In genomic region chr9:37956423-37956820, GRCh38 we compare ENCODE assay signal across 20 cellular contexts. TPM values are rescaled to one million over a fixed set of nuclear protein-coding genes. Genes with fewer than 3 reads are reported as not detected.
DNase-seq lines count a peak whose midpoint lies in the region; ATAC-seq, FAIRE-seq and TF ChIP-seq lines count a peak whose summit lies in the region.
"Had no signal": no experiment of that assay in that cellular context is flagged by ENCODE, and none has a peak within 500 bp of the region (broad histone marks: within the 10 kb centered on the region; RNA-seq: fewer than 3 reads in every experiment).

No MANE protein-coding gene starts in this region.

- no peaks in the 10 kb centered on the region for H3K36me3 ChIP-seq in neuronal stem cell (replicated peaks in 1 of 2; ENCODE audit: control insufficient read depth in 2 of 2, insufficient read depth in 2 of 2, low read length in 2 of 2)
- peaks cover 0 to 37% (median 14%) of the 10 kb centered on the region in 4 donors for H3K36me3 ChIP-seq in esophagus muscularis mucosa
- H3K36me3 ChIP-seq in naive thymus-derived CD4-positive, alpha-beta T cell (ENCODE audit: control insufficient read depth in 2 of 3, insufficient read depth in 3 of 3, low read length in 3 of 3), result no peaks in the 10 kb centered on the region

- H3K23ac ChIP-seq in neuronal stem cell (ENCODE audit: low read depth, low read length, poor library complexity), result no peak overlapping the region

- peak overlapping the region; percentile 16 for H3K27ac ChIP-seq in angular gyrus (ENCODE audit: low read depth, low read length)
- H3K27ac ChIP-seq in neuronal stem cell (replicated peaks; ENCODE audit: low read length), result no peak overlapping the region
- H3K27ac ChIP-seq in esophagus muscularis mucosa (replicated peaks in 1 of 4), result no peak overlapping the region
- H3K27ac ChIP-seq in naive thymus-derived CD4-positive, alpha-beta T cell (ENCODE audit: low read depth, low read length), result no peak overlapping the region
- H3K27ac ChIP-seq: SJSA1 had no signal

- no CpG with 5 or more reads among the region's 5 CpGs for WGBS in neuronal stem cell (ENCODE audit: extremely low coverage in 2 of 2, insufficient read length in 2 of 2, insufficient replicate concordance in 1 of 2), 2 donors
- WGBS in esophagus muscularis mucosa, result 95% methylated on average over 4 of the region's 5 CpGs

- H4K8ac ChIP-seq in neuronal stem cell (ENCODE audit: low read depth, low read length), result no peak overlapping the region

- peak overlapping the region; percentile 64 for H2BK12ac ChIP-seq in neuronal stem cell (ENCODE audit: low read length)

- H3K9me3 Mint-ChIP-seq in naive thymus-derived CD4-positive, alpha-beta T cell, result no peaks in the 10 kb centered on the region
- H3K9me3 Mint-ChIP-seq: CD4-positive, alpha-beta memory T cell had no signal

- CTCF ChIA-PET in naive thymus-derived CD4-positive, alpha-beta T cell (lab: Charles Lee), result no interaction called here

- H3K4me2 ChIP-seq in neuronal stem cell (ENCODE audit: insufficient read depth, low read length, poor library complexity, severe bottlenecking), result no peak overlapping the region

- no peak overlapping the region for H2BK15ac ChIP-seq in neuronal stem cell (ENCODE audit: low read length)

- no peak overlapping the region for H3K4me3 Mint-ChIP-seq in naive thymus-derived CD4-positive, alpha-beta T cell
- H3K4me3 Mint-ChIP-seq: B cell; CD4-positive, alpha-beta memory T cell had no signal

- H3K79me1 ChIP-seq in neuronal stem cell (ENCODE audit: low read depth, low read length), result no peaks in the 10 kb centered on the region

- TF ChIP-seq EP300 in esophagus muscularis mucosa (IDR thresholded peaks at IDR 0.05), result no peak

- POLR2A ChIA-PET in naive thymus-derived CD4-positive, alpha-beta T cell (lab: Charles Lee), result no interaction called here

- no peak overlapping the region for H2BK120ac ChIP-seq in neuronal stem cell (ENCODE audit: low read depth, low read length)

- no peak for TF ChIP-seq POLR2A in esophagus muscularis mucosa (IDR thresholded peaks at IDR 0.05; ENCODE audit: low read depth)

- intact Hi-C loops in left cardiac atrium (cut with DNase I), result no loop called here
- intact Hi-C loops in Right ventricle myocardium inferior (cut with DNase I), result no loop called here
- intact Hi-C loops in esophagus muscularis mucosa (cut with DNase I), result no loop called here
- intact Hi-C loops in naive thymus-derived CD4-positive, alpha-beta T cell (cut with micrococcal nuclease), result no loop called here

- H2BK5ac ChIP-seq in neuronal stem cell (ENCODE audit: low read length), result no peak overlapping the region

- no peak overlapping the region for H3K4ac ChIP-seq in neuronal stem cell (ENCODE audit: low read length)

- peaks cover 0 to 19% (median 0%) of the 10 kb centered on the region in 7 donors for H3K4me1 Mint-ChIP-seq in naive thymus-derived CD4-positive, alpha-beta T cell

- H3K4me1 ChIP-seq in neuronal stem cell (ENCODE audit: control insufficient read depth in 2 of 2, insufficient read depth in 1 of 2, low read depth in 1 of 2, low read length in 2 of 2), result peaks cover 0 to 2% of the 10 kb centered on the region in 2 donors
- H3K4me1 ChIP-seq in esophagus muscularis mucosa, result peaks cover 21 to 40% (median 25%) of the 10 kb centered on the region in 4 donors
- H3K4me1 ChIP-seq in naive thymus-derived CD4-positive, alpha-beta T cell (ENCODE audit: control insufficient read depth in 2 of 2, insufficient read depth in 2 of 2, low read length in 2 of 2), result no peaks in the 10 kb centered on the region

- ATAC-seq in left cardiac atrium, result no peak
- ATAC-seq in Right ventricle myocardium inferior, result no peak
- no peak for ATAC-seq in naive thymus-derived CD4-positive, alpha-beta T cell

- H4K91ac ChIP-seq in neuronal stem cell (ENCODE audit: low read depth, low read length, poor library complexity), result no peak overlapping the region

- no peak overlapping the region for H3K27ac Mint-ChIP-seq in naive thymus-derived CD4-positive, alpha-beta T cell
- H3K27ac Mint-ChIP-seq: B cell; CD4-positive, alpha-beta memory T cell had no signal

- H3K9ac ChIP-seq in neuronal stem cell (ENCODE audit: low read depth, low read length, poor library complexity), result no peak overlapping the region

- DNase-seq in left cardiac atrium, result peak; percentile 8
- no peak for DNase-seq in Right ventricle myocardium inferior (ENCODE audit: missing footprints)
- DNase-seq in neuronal stem cell (ENCODE audit: low spot score), result no peak
- DNase-seq in frontal cortex (ENCODE audit: low spot score in 2 of 2), result no peak
- no peak for DNase-seq in esophagus muscularis mucosa (ENCODE audit: extremely low spot score)
- no peak for DNase-seq in naive thymus-derived CD4-positive, alpha-beta T cell
- DNase-seq in KBM-7, result no peak
- DNase-seq: 8988T; CD4-positive, alpha-beta memory T cell; DMS153; GDM1; GOT3; NCI-H1417 treated with DMSO at 0.1 percent for 48 hours; NCI-H187 treated with DMSO at 0.1 percent for 48 hours; NCI-H2227 treated with DMSO at 0.1 percent for 48 hours; NCI-H510A treated with DMSO at 0.1 percent for 48 hours; NCI-H774 had no signal

- no peak for TF ChIP-seq CTCF in esophagus muscularis mucosa (IDR thresholded peaks at IDR 0.05)

- no peaks in the 10 kb centered on the region for H3K27me3 Mint-ChIP-seq in naive thymus-derived CD4-positive, alpha-beta T cell
- H3K27me3 Mint-ChIP-seq: CD4-positive, alpha-beta memory T cell had no signal

- H3K4me3 ChIP-seq in neuronal stem cell (ENCODE audit: low read length in 2 of 2), result no peak overlapping the region
- no peak overlapping the region for H3K4me3 ChIP-seq in esophagus muscularis mucosa
- no peak overlapping the region for H3K4me3 ChIP-seq in naive thymus-derived CD4-positive, alpha-beta T cell (ENCODE audit: low read length)
- H3K4me3 ChIP-seq: SJSA1 had no signal

- H3K27me3 ChIP-seq in neuronal stem cell (ENCODE audit: control insufficient read depth in 3 of 3, insufficient read depth in 3 of 3, low read depth in 1 of 3, low read length in 3 of 3), result no peaks in the 10 kb centered on the region
- no peaks in the 10 kb centered on the region for H3K27me3 ChIP-seq in esophagus muscularis mucosa
- H3K27me3 ChIP-seq in naive thymus-derived CD4-positive, alpha-beta T cell (ENCODE audit: control insufficient read depth in 2 of 2, insufficient read depth in 2 of 2, low read length in 2 of 2), result no peaks in the 10 kb centered on the region
- H3K27me3 ChIP-seq: SJSA1 had no signal

- H3K36me3 Mint-ChIP-seq in naive thymus-derived CD4-positive, alpha-beta T cell, result peaks cover 0 to 11% (median 0%) of the 10 kb centered on the region in 5 donors
- H3K36me3 Mint-ChIP-seq: CD4-positive, alpha-beta memory T cell had no signal

- no peak overlapping the region for H2AK5ac ChIP-seq in neuronal stem cell (ENCODE audit: low read depth, low read length)

- no peak overlapping the region for H3K14ac ChIP-seq in neuronal stem cell (ENCODE audit: low read length)

- H3K18ac ChIP-seq in neuronal stem cell (ENCODE audit: low read length), result no peak overlapping the region

- H2AFZ ChIP-seq in neuronal stem cell (ENCODE audit: low read length), result no peak overlapping the region

- in situ Hi-C loops in KBM-7 (cut with MboI; ENCODE audit: low pct_unique_long_range_greater_than_20kb, low sequenced_read_pairs), result no loop called here

- no peak for FAIRE-seq in frontal cortex (lab: Jason Lieb, UNC)

- H3K9me3 ChIP-seq in neuronal stem cell (replicated peaks in 1 of 2; ENCODE audit: control insufficient read depth in 2 of 2, insufficient read depth in 1 of 2, low read depth in 1 of 2, low read length in 2 of 2), result no peaks in the 10 kb centered on the region
- H3K9me3 ChIP-seq in esophagus muscularis mucosa, result no peaks in the 10 kb centered on the region
- no peaks in the 10 kb centered on the region for H3K9me3 ChIP-seq in naive thymus-derived CD4-positive, alpha-beta T cell (ENCODE audit: control insufficient read depth in 2 of 3, low read length in 3 of 3)
- H3K9me3 ChIP-seq: SJSA1 had no signal

RNA-seq across cellular contexts. Expression of gene SLC25A51, which starts 52.5 kb away (rescaled TPM):
- 10 to 100 TPM; 30.2 to 30.3 TPM for total RNA-seq in left cardiac atrium
- total RNA-seq in Right ventricle myocardium inferior, result 22.0 TPM
- polyA plus RNA-seq in neuronal stem cell (2013, experiment 1 of 2), result 16.4 TPM
- 16.6 TPM for polyA plus RNA-seq in neuronal stem cell (2013, experiment 2 of 2)
- total RNA-seq in frontal cortex, result 118 TPM
- 10 to 100 TPM; 29.0 to 41.9 (median 39.3) TPM for total RNA-seq in esophagus muscularis mucosa
- total RNA-seq in naive thymus-derived CD4-positive, alpha-beta T cell, result 10 to 100 TPM; 20.2 to 37.8 (median 30.2) TPM
- polyA plus RNA-seq in naive thymus-derived CD4-positive, alpha-beta T cell, result 10 to 100 TPM; 10.8 to 11.6 TPM
